17 cellular contexts compared by ENCODE assay signal in genomic region chr2:48482313-48482712, GRCh38. TPM values are rescaled to one million over a fixed set of nuclear protein-coding genes. Genes with fewer than 3 reads are reported as not detected.
DNase-seq lines count a peak whose midpoint lies in the region; ATAC-seq and TF ChIP-seq lines count a peak whose summit lies in the region.
"Had no signal": no experiment of that assay in that cellular context is flagged by ENCODE, and none has a peak within 500 bp of the region (broad histone marks: within the 10 kb centered on the region; RNA-seq: fewer than 3 reads in every experiment).

No MANE protein-coding gene starts in this region.

- 38 to 39% methylated on average over 1 of the region's 1 CpG for WGBS in aorta, 2 donors

- ATAC-seq in aorta (ENCODE audit: low FRiP score), result peak; percentile 30
- ATAC-seq in mucosa of descending colon, result no peak
- ATAC-seq: K562; naive thymus-derived CD8-positive, alpha-beta T cell had no signal

- intact Hi-C loops in aorta (cut with DNase I), result loop anchor here in 1 of 2 donors (5.0 kb wide), 1 partner anchor 45 kb away; no protein-coding TSS in a partner anchor
- intact Hi-C loops in mucosa of descending colon (cut with DNase I, micrococcal nuclease), result loop anchor here in 1 of 2 donors (5.0 kb wide), 1 partner anchor 45 kb away; no protein-coding TSS in a partner anchor

- H3K4me1 ChIP-seq in aorta (ENCODE audit: control insufficient read depth in 1 of 2, insufficient read depth in 2 of 2, low read length in 2 of 2), result no peaks in the 10 kb centered on the region
- peaks cover 5% of the 10 kb centered on the region for H3K4me1 ChIP-seq in mucosa of descending colon (ENCODE audit: low read depth)
- H3K4me1 ChIP-seq: Caco-2 had no signal

- TF ChIP-seq CTCF in cardiac fibroblast (IDR thresholded peaks at IDR 0.05; ENCODE audit: low read depth, low read length), result no peak
- no peak for TF ChIP-seq CTCF in mucosa of descending colon (IDR thresholded peaks at IDR 0.05)

- H3K27me3 ChIP-seq in aorta (ENCODE audit: control insufficient read depth in 1 of 2, insufficient read depth in 2 of 2, low read length in 1 of 2), result no peaks in the 10 kb centered on the region

- no peaks in the 10 kb centered on the region for H3K9me3 ChIP-seq in aorta (ENCODE audit: control insufficient read depth, low read length)
- H3K9me3 ChIP-seq in mucosa of descending colon, result no peaks in the 10 kb centered on the region
- H3K9me3 ChIP-seq: Caco-2 had no signal

- H3K27ac ChIP-seq in aorta (ENCODE audit: low read depth in 1 of 2, low read length in 2 of 2), result no peak overlapping the region
- H3K27ac ChIP-seq: skin epidermis had no signal

- DNase-seq in NCI-H2171 treated with DMSO at 0.1 percent for 48 hours (lab: John Stamatoyannopoulos, UW) (peak; percentile 26), NCI-H2171 (lab: John Stamatoyannopoulos, UW) (no peak), cardiac fibroblast (ENCODE audit: low read depth in 2 of 2) (peak; percentile 33 to 92), left kidney (ENCODE audit: low read depth, low spot score) (peak; percentile 53), aorta (no peak), mucosa of descending colon (no peak), OCI-M1 (lab: John Stamatoyannopoulos, UW) (no peak), HuH-7.5 (ENCODE audit: low spot score) (no peak)
- DNase-seq: 8988T; activated CD8-positive, alpha-beta memory T cell treated with anti-CD3 and anti-CD28 coated beads, Interleukin-2, amount 50 U/mL, for 4 hours; activated naive CD8-positive, alpha-beta T cell treated with anti-CD3 and anti-CD28 coated beads, Interleukin-2, amount 10 ng/mL, durations not matched to agents 7 days and 5 days; Caco-2; naive thymus-derived CD8-positive, alpha-beta T cell; NCI-H146; SIG-M5 had no signal

- H3K4me3 ChIP-seq in cardiac fibroblast (replicated peaks in 1 of 2; ENCODE audit: low read depth in 2 of 2, low read length in 2 of 2), result no peak overlapping the region
- H3K4me3 ChIP-seq in aorta (ENCODE audit: low read length in 2 of 2), result no peak overlapping the region
- H3K4me3 ChIP-seq in mucosa of descending colon, result no peak overlapping the region
- H3K4me3 ChIP-seq: K562, skin epidermis had no signal

- H3K36me3 ChIP-seq in aorta (ENCODE audit: control insufficient read depth in 1 of 2, insufficient read depth in 2 of 2, low read length in 1 of 2) (peaks cover 0 to 6% of the 10 kb centered on the region in 2 donors), mucosa of descending colon (ENCODE audit: low read depth) (no peaks in the 10 kb centered on the region)

RNA-seq across cellular contexts. Expression of gene PPP1R21, which starts 41.7 kb away (rescaled TPM):
- total RNA-seq in aorta (10 to 100 TPM; 35.9 to 39.2 TPM), mucosa of descending colon (10 to 100 TPM; 19.3 to 30.1 (median 23.7) TPM)
- 10 to 100 TPM; 29.7 to 57.6 TPM for polyA plus RNA-seq in aorta

RNA-seq across cellular contexts. Expression of gene STON1, which starts 47.6 kb away (rescaled TPM):
- total RNA-seq in aorta, result 10 to 100 TPM; 27.5 to 28.6 TPM
- 10 to 100 TPM; 12.8 to 22.2 TPM for polyA plus RNA-seq in aorta
- total RNA-seq in mucosa of descending colon, result 100 to 1,000 TPM in 1 of 3 donors, 1 to 10 TPM in 2; 5.5 to 118 (median 6.0) TPM

Comparison
In these comparisons a context has a peak if more than half of its experiments do, and no peak if none do; other contexts are left out.
1. DNase-seq: peak in NCI-H2171 treated with DMSO at 0.1 percent for 48 hours (single experiment), cardiac fibroblast (2 of 2) and left kidney (single experiment); none in NCI-H2171 (single experiment), aorta (0 of 2), mucosa of descending colon (0 of 3), OCI-M1 (single experiment) and HuH-7.5 (single experiment).